27 cellular contexts compared by ENCODE assay signal in the genomic region with DNA sequence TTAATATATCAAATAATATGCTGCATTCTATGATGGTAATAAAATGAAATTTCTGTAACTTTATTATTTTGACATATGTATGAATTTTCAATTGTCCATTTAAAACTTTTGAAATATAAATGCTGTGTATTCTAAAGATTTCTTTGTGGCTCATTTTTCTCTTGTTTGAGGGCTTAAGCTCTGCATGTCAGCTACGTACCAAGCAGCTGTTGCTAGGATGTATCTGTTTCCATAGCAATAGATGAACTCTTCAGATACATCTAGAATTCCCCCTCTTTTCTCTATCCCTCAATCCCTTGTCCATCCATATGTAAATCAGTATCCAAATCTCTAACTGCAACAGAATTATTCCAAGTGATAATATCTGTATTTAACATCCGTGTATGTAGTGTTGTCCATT.
"Had no signal": no experiment of that assay in that cellular context is flagged by ENCODE, and none has a peak within 500 bp of the region (broad histone marks: within the 10 kb centered on the region; RNA-seq: fewer than 3 reads in every experiment).

No MANE protein-coding gene starts in this region.

- H3K27ac Mint-ChIP-seq: dendritic cell treated with granulocyte-macrophage colony-stimulating factor and Interleukin-4, amounts not matched to agents 40 ng/mL and 50 ng/mL, for 4 days; endodermal cell; natural killer cell treated with Interleukin-12 subunit alpha and Interleukin-12 subunit beta and Interleukin-15 and Interleukin-18, amount 100 ng/mL, for 72 hours; neural progenitor cell; stimulated activated naive CD8-positive, alpha-beta T cell treated with anti-CD3 and anti-CD28 coated beads, Interleukin-15, amount 100 ng/mL, for 72 hours had no signal

- FAIRE-seq: keratinocyte had no signal

- H3K4me3 Mint-ChIP-seq: dendritic cell treated with granulocyte-macrophage colony-stimulating factor and Interleukin-4, amounts not matched to agents 40 ng/mL and 50 ng/mL, for 4 days; endodermal cell; naive B cell; natural killer cell treated with Interleukin-12 subunit alpha and Interleukin-12 subunit beta and Interleukin-15 and Interleukin-18, amount 100 ng/mL, for 72 hours; neural progenitor cell; stimulated activated naive CD8-positive, alpha-beta T cell treated with anti-CD3 and anti-CD28 coated beads, Interleukin-15, amount 100 ng/mL, for 72 hours had no signal

- H3K4me2 ChIP-seq: neural progenitor cell, smooth muscle cell had no signal

- H2AFZ ChIP-seq: neural progenitor cell had no signal

- ATAC-seq: esophagus mucosa; gastrocnemius medialis; left ventricle myocardium superior; lower lobe of right lung; natural killer cell treated with Interleukin-12 subunit alpha and Interleukin-12 subunit beta and Interleukin-15 and Interleukin-18, amount 100 ng/mL, for 72 hours; sciatic nerve; stimulated activated naive CD8-positive, alpha-beta T cell treated with anti-CD3 and anti-CD28 coated beads, Interleukin-15, amount 100 ng/mL, for 72 hours; upper lobe of right lung had no signal

- H3K27ac ChIP-seq: epithelial cell of prostate, gastrocnemius medialis, lower lobe of right lung, neural progenitor cell, prostate gland, right atrium auricular region, suprapubic skin, transverse colon, upper lobe of right lung, uterus had no signal

- H3K27me3 ChIP-seq: gastrocnemius medialis, neural progenitor cell, right atrium auricular region, suprapubic skin, transverse colon, upper lobe of right lung, uterus had no signal

- H3K36me3 ChIP-seq: gastrocnemius medialis, lower lobe of right lung, neural progenitor cell, prostate gland, right atrium auricular region, suprapubic skin, transverse colon, upper lobe of right lung, uterus had no signal

- H3K9ac ChIP-seq: neural progenitor cell had no signal

- H3K4me1 ChIP-seq: gastrocnemius medialis, lower lobe of right lung, neural progenitor cell, prostate gland, right atrium auricular region, suprapubic skin, transverse colon, upper lobe of right lung, uterus had no signal

- DNase-seq: effector CD8-positive, alpha-beta T cell; endodermal cell; foreskin fibroblast; gastrocnemius medialis; left ventricle myocardium superior; lower lobe of right lung; naive B cell; stimulated activated CD4-positive, alpha-beta T cell treated with anti-CD3 and anti-CD28 coated beads, Interleukin-12 subunit alpha, Interleukin-12 subunit beta, amount 100 ng/mL, for 4 hours; stimulated activated CD4-positive, alpha-beta T cell treated with anti-CD3 and anti-CD28 coated beads, Interleukin-1b, Interleukin-23, amount 100 ng/mL, for 48 hours; stimulated activated CD4-positive, alpha-beta T cell treated with anti-CD3 and anti-CD28 coated beads, Interleukin-4, amount 100 ng/mL, for 1 hour; stimulated activated CD8-positive, alpha-beta memory T cell treated with anti-CD3 and anti-CD28 coated beads, Interleukin-4, amount 100 ng/mL, for 48 hours; stimulated activated naive CD4-positive, alpha-beta T cell; stimulated activated naive CD8-positive, alpha-beta T cell treated with anti-CD3 and anti-CD28 coated beads, Interleukin-15, amount 100 ng/mL, for 72 hours; transverse colon; upper lobe of right lung; uterus had no signal

- H3K27me3 Mint-ChIP-seq: dendritic cell treated with granulocyte-macrophage colony-stimulating factor and Interleukin-4, amounts not matched to agents 40 ng/mL and 50 ng/mL, for 4 days; naive B cell; natural killer cell treated with Interleukin-12 subunit alpha and Interleukin-12 subunit beta and Interleukin-15 and Interleukin-18, amount 100 ng/mL, for 72 hours; stimulated activated naive CD8-positive, alpha-beta T cell treated with anti-CD3 and anti-CD28 coated beads, Interleukin-15, amount 100 ng/mL, for 72 hours had no signal

- H3K9me3 Mint-ChIP-seq: endodermal cell; natural killer cell treated with Interleukin-12 subunit alpha and Interleukin-12 subunit beta and Interleukin-15 and Interleukin-18, amount 100 ng/mL, for 72 hours; neural progenitor cell; stimulated activated naive CD8-positive, alpha-beta T cell treated with anti-CD3 and anti-CD28 coated beads, Interleukin-15, amount 100 ng/mL, for 72 hours had no signal

- H3K4me3 ChIP-seq: gastrocnemius medialis, lower lobe of right lung, neural progenitor cell, prostate gland, right atrium auricular region, smooth muscle cell, suprapubic skin, transverse colon, upper lobe of right lung, uterus had no signal

- H3K36me3 Mint-ChIP-seq: naive B cell; natural killer cell treated with Interleukin-12 subunit alpha and Interleukin-12 subunit beta and Interleukin-15 and Interleukin-18, amount 100 ng/mL, for 72 hours; neural progenitor cell had no signal

- H3K9me3 ChIP-seq: gastrocnemius medialis, lower lobe of right lung, prostate gland, right atrium auricular region, suprapubic skin, transverse colon, upper lobe of right lung, uterus had no signal
